1 cellular context compared by ENCODE assay signal in genomic region chr22:43828711-43829447, GRCh38.
A peak's percentile ranks its signal among the peaks of the same experiment; 100 is the strongest.
TF ChIP-seq lines count a peak whose summit lies in the region.

No MANE protein-coding gene starts in this region.

TF ChIP-seq in GM12878, 131 proteins besides CTCF, POLR2A, EP300 and RAD21:
- TF ChIP-seq MEF2B (IDR thresholded peaks at IDR 0.05; ENCODE audit: partially characterized antibody, poor library complexity, severe bottlenecking): peak; percentile 21
- TF ChIP-seq USF2 (IDR thresholded peaks at IDR 0.05; ENCODE audit: borderline replicate concordance, low read depth, low read length): no peak
- no peak for TF ChIP-seq ESRRA (IDR thresholded peaks at IDR 0.05; ENCODE audit: low read length)
- no peak for TF ChIP-seq YY1 (IDR thresholded peaks at IDR 0.05; ENCODE audit: low read depth, low read length)
- no peak for TF ChIP-seq SIN3A (IDR thresholded peaks at IDR 0.05; ENCODE audit: low read depth, low read length)
- TF ChIP-seq CHD1 (IDR thresholded peaks at IDR 0.05; ENCODE audit: low read depth, low read length): no peak
- TF ChIP-seq PAX5 (IDR thresholded peaks at IDR 0.05; ENCODE audit: borderline replicate concordance, low read depth, low read length): no peak
- no peak for TF ChIP-seq LARP7 (IDR thresholded peaks at IDR 0.05)
- TF ChIP-seq CEBPB (IDR thresholded peaks at IDR 0.05; ENCODE audit: borderline replicate concordance in 1 of 2, low read depth in 2 of 2, low read length in 2 of 2): no peak
- TF ChIP-seq ZSCAN29 (IDR thresholded peaks at IDR 0.05): no peak
- TF ChIP-seq ATF2 (IDR thresholded peaks at IDR 0.05; ENCODE audit: low read length): no peak
- no peak for TF ChIP-seq MEF2A (IDR thresholded peaks at IDR 0.05; ENCODE audit: insufficient read depth, low read depth, low read length)
- TF ChIP-seq SP1 (IDR thresholded peaks at IDR 0.05; ENCODE audit: low read depth, low read length): no peak
- 0 out of 4 replicates have a peak, but pooled peaks of 1 of the 2 experiments have one; percentile 23 for TF ChIP-seq BHLHE40 (IDR thresholded peaks at IDR 0.05; ENCODE audit: borderline replicate concordance in 1 of 2, low read depth in 2 of 2, low read length in 1 of 2)
- no peak for TF ChIP-seq ATF7 (IDR thresholded peaks at IDR 0.05; ENCODE audit: low read depth)
- no peak for TF ChIP-seq NBN (IDR thresholded peaks at IDR 0.05)
